ENCODE assay signal across 9 cellular contexts in genomic region chr7:142632291-142633134, GRCh38.
DNase-seq lines count a peak whose midpoint lies in the region; ATAC-seq and TF ChIP-seq lines count a peak whose summit lies in the region.
"Had no signal": no experiment of that assay in that cellular context is flagged by ENCODE, and none has a peak within 500 bp of the region (broad histone marks: within the 10 kb centered on the region; RNA-seq: fewer than 3 reads in every experiment).

No MANE protein-coding gene starts in this region.

- no peaks in the 10 kb centered on the region for H3K79me2 ChIP-seq in DOHH2 (ENCODE audit: control insufficient read depth, low read length)
- H3K79me2 ChIP-seq in OCI-LY3 (ENCODE audit: low read length): no peaks in the 10 kb centered on the region
- no peaks in the 10 kb centered on the region for H3K79me2 ChIP-seq in neural progenitor cell (ENCODE audit: low read depth)

- peak in 1 of 4 donors; percentile 6 for TF ChIP-seq EP300 in upper lobe of left lung (IDR thresholded peaks at IDR 0.05)

- WGBS in upper lobe of left lung, 2 donors: 28 to 30% methylated on average over 17 of the region's 17 CpGs

- DNase-seq in HS-27A (ENCODE audit: low read depth) (peak; percentile 41), fibroblast of mammary gland (ENCODE audit: low read depth) (peak; percentile 71), neural progenitor cell (ENCODE audit: low spot score) (peak; percentile 78), upper lobe of left lung (peak; percentile 47 to 57)
- DNase-seq in activated T-cell treated with anti-CD3 and anti-CD28 coated beads, Interleukin-2, amount 50 U/mL, for 24 hours: peak; percentile 58

- no peaks in the 10 kb centered on the region for H4K20me1 ChIP-seq in DOHH2 (ENCODE audit: control insufficient read depth, insufficient read depth, low read depth, low read length)
- H4K20me1 ChIP-seq in OCI-LY3 (ENCODE audit: insufficient read depth, low read length): no peaks in the 10 kb centered on the region
- no peaks in the 10 kb centered on the region for H4K20me1 ChIP-seq in neural progenitor cell (ENCODE audit: low read depth)

- H3F3A ChIP-seq in DOHH2 (ENCODE audit: control insufficient read depth, insufficient read depth): no peaks in the 10 kb centered on the region
- no peaks in the 10 kb centered on the region for H3F3A ChIP-seq in neural progenitor cell (ENCODE audit: low read depth)

- H3K27ac ChIP-seq in DOHH2 (ENCODE audit: low read depth, low read length) (no peak overlapping the region), OCI-LY3 (ENCODE audit: low read length) (no peak overlapping the region), neural progenitor cell (no peak overlapping the region), upper lobe of left lung (no peak overlapping the region)
- H3K27ac ChIP-seq: epithelial cell of prostate had no signal

- no peak overlapping the region for H3K27ac Mint-ChIP-seq in activated T-cell treated with anti-CD3 and anti-CD28 coated beads, Interleukin-2, amount 50 U/mL, for 24 hours
- H3K27ac Mint-ChIP-seq in neural progenitor cell: no peak overlapping the region

- H3K4me2 ChIP-seq in DOHH2 (ENCODE audit: low read length) (no peak overlapping the region), OCI-LY3 (ENCODE audit: low read length) (peak overlapping the region; percentile 52), neural progenitor cell (no peak overlapping the region)

- no peaks in the 10 kb centered on the region for H3K36me3 ChIP-seq in DOHH2 (ENCODE audit: control insufficient read depth, low read length)
- no peaks in the 10 kb centered on the region for H3K36me3 ChIP-seq in OCI-LY3 (replicated peaks; ENCODE audit: low read depth, low read length)
- H3K36me3 ChIP-seq in neural progenitor cell: no peaks in the 10 kb centered on the region
- H3K36me3 ChIP-seq in upper lobe of left lung: no peaks in the 10 kb centered on the region

- H3K4me3 ChIP-seq in DOHH2 (ENCODE audit: low read length) (no peak overlapping the region), OCI-LY3 (ENCODE audit: low read length) (peak overlapping the region; percentile 31; the same call in 1 of the 2 replicates), fibroblast of mammary gland (ENCODE audit: control insufficient read depth, low read depth, low read length) (no peak overlapping the region), neural progenitor cell (no peak overlapping the region), upper lobe of left lung (no peak overlapping the region)

- TF ChIP-seq CTCF in DOHH2 (IDR thresholded peaks at IDR 0.05; ENCODE audit: low read depth, low read length, poor library complexity, severe bottlenecking): peak; percentile 93
- TF ChIP-seq CTCF in OCI-LY3 (IDR thresholded peaks at IDR 0.05; ENCODE audit: low read depth, low read length): peak; percentile 79
- TF ChIP-seq CTCF in fibroblast of mammary gland (conservative IDR thresholded peaks at IDR 0.05; ENCODE audit: control insufficient read depth, insufficient read depth, low read depth, low read length): peak; percentile 69
- peak; percentile 79 for TF ChIP-seq CTCF in neural progenitor cell (IDR thresholded peaks at IDR 0.05)
- TF ChIP-seq CTCF in upper lobe of left lung (IDR thresholded peaks at IDR 0.05): peak; percentile 51 to 78 (median 68)

- no peak overlapping the region for H2AFZ ChIP-seq in OCI-LY3 (ENCODE audit: low read depth, low read length)
- no peak overlapping the region for H2AFZ ChIP-seq in neural progenitor cell (replicated peaks)

- H3K27me3 Mint-ChIP-seq in activated T-cell treated with anti-CD3 and anti-CD28 coated beads, Interleukin-2, amount 50 U/mL, for 24 hours: peaks cover 3% of the 10 kb centered on the region
- peaks cover 6% of the 10 kb centered on the region for H3K27me3 Mint-ChIP-seq in neural progenitor cell (ENCODE audit: insufficient read depth, low read depth)

- no peak for TF ChIP-seq POLR2A in upper lobe of left lung (IDR thresholded peaks at IDR 0.05)

- no peaks in the 10 kb centered on the region for H3K9me2 ChIP-seq in DOHH2 (replicated peaks; ENCODE audit: control insufficient read depth, low read length)

- peaks cover 49% of the 10 kb centered on the region for H3K27me3 ChIP-seq in DOHH2 (ENCODE audit: control insufficient read depth, low read length)
- H3K27me3 ChIP-seq in OCI-LY3 (ENCODE audit: low read depth, low read length): peaks cover 33% of the 10 kb centered on the region
- peaks cover 12% of the 10 kb centered on the region for H3K27me3 ChIP-seq in neural progenitor cell
- no peaks in the 10 kb centered on the region for H3K27me3 ChIP-seq in upper lobe of left lung

- no peaks in the 10 kb centered on the region for H3K9me3 Mint-ChIP-seq in activated T-cell treated with anti-CD3 and anti-CD28 coated beads, Interleukin-2, amount 50 U/mL, for 24 hours
- H3K9me3 Mint-ChIP-seq in neural progenitor cell: no peaks in the 10 kb centered on the region

- peaks cover 17% of the 10 kb centered on the region for H3K4me1 Mint-ChIP-seq in activated T-cell treated with anti-CD3 and anti-CD28 coated beads, Interleukin-2, amount 50 U/mL, for 24 hours (ENCODE audit: low read depth)
- no peaks in the 10 kb centered on the region for H3K4me1 Mint-ChIP-seq in neural progenitor cell

- no peak overlapping the region for H3K9ac ChIP-seq in OCI-LY3 (ENCODE audit: low read length)
- H3K9ac ChIP-seq in neural progenitor cell: no peak overlapping the region

- ATAC-seq in GM21390 (IDR thresholded peaks at IDR 0.05; ENCODE audit: unreplicated experiment) (peak; percentile 90), upper lobe of left lung (ENCODE audit: low FRiP score in 2 of 2) (peak; percentile 67 to 89)

- H3K9me3 ChIP-seq in DOHH2 (ENCODE audit: control insufficient read depth, insufficient read depth, low read length): no peaks in the 10 kb centered on the region
- H3K9me3 ChIP-seq in OCI-LY3 (ENCODE audit: insufficient read depth, low read length): no peaks in the 10 kb centered on the region
- H3K9me3 ChIP-seq in neural progenitor cell (ENCODE audit: low read depth): no peaks in the 10 kb centered on the region
- no peaks in the 10 kb centered on the region for H3K9me3 ChIP-seq in upper lobe of left lung

- peaks cover 2% of the 10 kb centered on the region for H3K36me3 Mint-ChIP-seq in activated T-cell treated with anti-CD3 and anti-CD28 coated beads, Interleukin-2, amount 50 U/mL, for 24 hours (ENCODE audit: low read depth)
- H3K36me3 Mint-ChIP-seq in neural progenitor cell: no peaks in the 10 kb centered on the region

- no peak overlapping the region for H3K4me3 Mint-ChIP-seq in activated T-cell treated with anti-CD3 and anti-CD28 coated beads, Interleukin-2, amount 50 U/mL, for 24 hours
- H3K4me3 Mint-ChIP-seq in neural progenitor cell: no peak overlapping the region

- H3K4me1 ChIP-seq in DOHH2 (ENCODE audit: control insufficient read depth, low read length): no peaks in the 10 kb centered on the region
- peaks cover 9% of the 10 kb centered on the region; the same call in 1 of the 2 replicates for H3K4me1 ChIP-seq in OCI-LY3 (ENCODE audit: low read length)
- no peaks in the 10 kb centered on the region for H3K4me1 ChIP-seq in neural progenitor cell
- no peaks in the 10 kb centered on the region for H3K4me1 ChIP-seq in upper lobe of left lung
